8 cellular contexts compared by ENCODE assay signal in genomic region chr12:93571360-93571853, GRCh38. TPM values are rescaled to one million over a fixed set of nuclear protein-coding genes. Genes with fewer than 3 reads are reported as not detected.
DNase-seq lines count a peak whose midpoint lies in the region; ATAC-seq and TF ChIP-seq lines count a peak whose summit lies in the region.

No MANE protein-coding gene starts in this region.

- peaks cover 1% of the 10 kb centered on the region for H3K36me3 Mint-ChIP-seq in memory B cell

- H3K27me3 ChIP-seq in ectodermal cell (ENCODE audit: control insufficient read depth, insufficient read depth, low read length, poor library complexity, severe bottlenecking) = peaks cover 66% of the 10 kb centered on the region

- peak overlapping the region; percentile 94 for H3K27ac ChIP-seq in HEK293 (ENCODE audit: extremely low read depth, low read depth, low read length)
- H3K27ac ChIP-seq in ectodermal cell (ENCODE audit: insufficient read depth, low read depth, low read length, poor library complexity, severe bottlenecking) = peak overlapping the region; percentile 58

- peaks cover 0 to 7% of the 10 kb centered on the region in 2 experiments; a peak in 1 of 3 replicates for H3K36me3 ChIP-seq in HEK293 (ENCODE audit: control insufficient read depth in 2 of 2, insufficient read depth in 1 of 2, low read length in 2 of 2)
- no peaks in the 10 kb centered on the region for H3K36me3 ChIP-seq in ectodermal cell (ENCODE audit: control insufficient read depth, insufficient read depth, low read length)

- H3K27me3 Mint-ChIP-seq in memory B cell = peaks cover 18% of the 10 kb centered on the region

- ATAC-seq in memory B cell (ENCODE audit: low read depth) (peak; percentile 14), GM18870 (IDR thresholded peaks at IDR 0.05; ENCODE audit: unreplicated experiment) (no peak)

- DNase-seq in DMS79 treated with DMSO at 0.1 percent for 48 hours (lab: John Stamatoyannopoulos, UW) (peak; percentile 79), NCI-H226 (peak; percentile 52), memory B cell (ENCODE audit: low spot score in 2 of 2) (peak; percentile 29 to 55)
- peak; percentile 31 to 44 for DNase-seq in activated CD4-positive, alpha-beta T cell treated with anti-CD3 and anti-CD28 coated beads, Interleukin-2, amount 50 U/mL, for 24 hours (ENCODE audit: low read depth in 1 of 2, low spot score in 1 of 2)
- peak; percentile 63 for DNase-seq in stimulated activated CD8-positive, alpha-beta memory T cell treated with anti-CD3 and anti-CD28 coated beads, Interleukin-4, amount 100 ng/mL, for 24 hours (ENCODE audit: low read depth)

- POLR2A ChIA-PET in HEK293 (lab: Yijun Ruan, JAX) = no interaction called here

- H3K4me1 Mint-ChIP-seq in memory B cell = peaks cover 16% of the 10 kb centered on the region

- H3K4me3 ChIP-seq in HEK293 (ENCODE audit: low read depth, low read length) (peak overlapping the region; percentile 53), ectodermal cell (ENCODE audit: insufficient read depth, low read depth, low read length) (peak overlapping the region; percentile 69)

- H3K4me1 ChIP-seq in HEK293 (ENCODE audit: control insufficient read depth, insufficient read depth, low read length) = no peaks in the 10 kb centered on the region
- peaks cover 20% of the 10 kb centered on the region for H3K4me1 ChIP-seq in ectodermal cell (ENCODE audit: control insufficient read depth, insufficient read depth, low read length)

- H3K4me3 Mint-ChIP-seq in memory B cell = peak overlapping the region; percentile 86

- 0% methylated on average over 36 to 37 of the region's 38 CpGs for WGBS in ectodermal cell, 2 experiments

- peak; percentile 88 for TF ChIP-seq CTCF in HEK293 (tag by site-specific recombination; IDR thresholded peaks at IDR 0.05)

- CTCF ChIA-PET in HEK293 (lab: Yijun Ruan, JAX) = interaction anchor here (5.7 kb wide), 1 partner anchor 530 kb away, joined by 60 read pairs; no protein-coding TSS in a partner anchor

- no peak overlapping the region for H3K27ac Mint-ChIP-seq in memory B cell

- no peaks in the 10 kb centered on the region for H3K9me3 Mint-ChIP-seq in memory B cell

- no peaks in the 10 kb centered on the region for H3K9me3 ChIP-seq in HEK293 (ENCODE audit: control insufficient read depth, insufficient read depth, low read depth, low read length)
- H3K9me3 ChIP-seq in ectodermal cell (ENCODE audit: control insufficient read depth, low read length) = no peaks in the 10 kb centered on the region

TF ChIP-seq in HEK293, 187 proteins besides CTCF, POLR2A, EP300 and RAD21 (continues in another document):
- no peak for TF ChIP-seq ZNF112 (tag by site-specific recombination; IDR thresholded peaks at IDR 0.05)
- no peak for TF ChIP-seq KLF10 (tag by site-specific recombination; IDR thresholded peaks at IDR 0.05)
- TF ChIP-seq RBAK (tag by site-specific recombination; IDR thresholded peaks at IDR 0.05) = no peak
- TF ChIP-seq SP3 (tag by site-specific recombination; IDR thresholded peaks at IDR 0.05) = peak; percentile 85
- TF ChIP-seq SCRT1 (tag by site-specific recombination; IDR thresholded peaks at IDR 0.05; ENCODE audit: borderline replicate concordance) = no peak
- no peak for TF ChIP-seq ELK4 (IDR thresholded peaks at IDR 0.05; ENCODE audit: borderline replicate concordance, low read depth, low read length)
- TF ChIP-seq GLIS1 (tag by site-specific recombination; IDR thresholded peaks at IDR 0.05) = peak; percentile 86
- TF ChIP-seq ZBTB1 (tag by site-specific recombination; IDR thresholded peaks at IDR 0.05) = no peak
- TF ChIP-seq ZNF530 (tag by site-specific recombination; IDR thresholded peaks at IDR 0.05; ENCODE audit: low read depth) = no peak
- TF ChIP-seq ZNF394 (tag by site-specific recombination; IDR thresholded peaks at IDR 0.05; ENCODE audit: borderline replicate concordance) = no peak
- TF ChIP-seq ZBTB20 (tag by site-specific recombination; IDR thresholded peaks at IDR 0.05) = no peak
- TF ChIP-seq REPIN1 (tag by site-specific recombination; IDR thresholded peaks at IDR 0.05; ENCODE audit: low read depth) = no peak
- no peak for TF ChIP-seq GFI1B (tag by site-specific recombination; IDR thresholded peaks at IDR 0.05)
- no peak for TF ChIP-seq ZSCAN16 (tag by site-specific recombination; IDR thresholded peaks at IDR 0.05)
- TF ChIP-seq, protein P1, sequence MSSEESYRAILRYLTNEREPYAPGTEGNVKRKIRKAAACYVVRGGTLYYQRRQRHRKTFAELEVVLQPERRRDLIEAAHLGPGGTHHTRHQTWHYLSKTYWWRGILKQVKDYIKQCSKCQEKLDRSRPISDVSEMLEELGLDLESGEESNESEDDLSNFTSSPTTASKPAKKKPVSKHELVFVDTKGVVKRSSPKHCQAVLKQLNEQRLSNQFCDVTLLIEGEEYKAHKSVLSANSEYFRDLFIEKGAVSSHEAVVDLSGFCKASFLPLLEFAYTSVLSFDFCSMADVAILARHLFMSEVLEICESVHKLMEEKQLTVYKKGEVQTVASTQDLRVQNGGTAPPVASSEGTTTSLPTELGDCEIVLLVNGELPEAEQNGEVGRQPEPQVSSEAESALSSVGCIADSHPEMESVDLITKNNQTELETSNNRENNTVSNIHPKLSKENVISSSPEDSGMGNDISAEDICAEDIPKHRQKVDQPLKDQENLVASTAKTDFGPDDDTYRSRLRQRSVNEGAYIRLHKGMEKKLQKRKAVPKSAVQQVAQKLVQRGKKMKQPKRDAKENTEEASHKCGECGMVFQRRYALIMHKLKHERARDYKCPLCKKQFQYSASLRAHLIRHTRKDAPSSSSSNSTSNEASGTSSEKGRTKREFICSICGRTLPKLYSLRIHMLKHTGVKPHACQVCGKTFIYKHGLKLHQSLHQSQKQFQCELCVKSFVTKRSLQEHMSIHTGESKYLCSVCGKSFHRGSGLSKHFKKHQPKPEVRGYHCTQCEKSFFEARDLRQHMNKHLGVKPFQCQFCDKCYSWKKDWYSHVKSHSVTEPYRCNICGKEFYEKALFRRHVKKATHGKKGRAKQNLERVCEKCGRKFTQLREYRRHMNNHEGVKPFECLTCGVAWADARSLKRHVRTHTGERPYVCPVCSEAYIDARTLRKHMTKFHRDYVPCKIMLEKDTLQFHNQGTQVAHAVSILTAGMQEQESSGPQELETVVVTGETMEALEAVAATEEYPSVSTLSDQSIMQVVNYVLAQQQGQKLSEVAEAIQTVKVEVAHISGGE (tag by site-specific recombination; conservative IDR thresholded peaks at IDR 0.05; ENCODE audit: low read depth) = no peak
- TF ChIP-seq HIC1 (tag by site-specific recombination; IDR thresholded peaks at IDR 0.05) = no peak
- TF ChIP-seq ZNF202 (tag by site-specific recombination; IDR thresholded peaks at IDR 0.05; ENCODE audit: borderline replicate concordance) = no peak
- TF ChIP-seq ZNF658 (tag by site-specific recombination; IDR thresholded peaks at IDR 0.05) = no peak
- no peak for TF ChIP-seq ZNF785 (tag by site-specific recombination; IDR thresholded peaks at IDR 0.05)
- no peak for TF ChIP-seq ZNF280C (tag by site-specific recombination; IDR thresholded peaks at IDR 0.05)
- no peak for TF ChIP-seq ZNF157 (tag by site-specific recombination; IDR thresholded peaks at IDR 0.05)

RNA-seq across cellular contexts. Expression of gene SOCS2, which starts 1.1 kb away (rescaled TPM):
- 2.8 TPM for polyA plus RNA-seq in ectodermal cell (2013, experiment 1 of 4)
- polyA plus RNA-seq in ectodermal cell (2013, experiment 2 of 4) = 4.5 TPM
- polyA plus RNA-seq in ectodermal cell (2013, experiment 3 of 4) = 5.2 TPM
- 6.6 TPM for polyA plus RNA-seq in ectodermal cell (2013, experiment 4 of 4)
